Comparison of ENCODE assay signal across 17 cellular contexts in genomic region chr14:43135877-43136411, GRCh38.
DNase-seq lines count a peak whose midpoint lies in the region; ATAC-seq, FAIRE-seq and TF ChIP-seq lines count a peak whose summit lies in the region.
"Had no signal": no experiment of that assay in that cellular context is flagged by ENCODE, and none has a peak within 500 bp of the region (broad histone marks: within the 10 kb centered on the region; RNA-seq: fewer than 3 reads in every experiment).

No MANE protein-coding gene starts in this region.

- TF ChIP-seq POLR2A in spleen (IDR thresholded peaks at IDR 0.05) = no peak

- H3K36me3 ChIP-seq in right atrium auricular region = no peaks in the 10 kb centered on the region
- no peaks in the 10 kb centered on the region for H3K36me3 ChIP-seq in kidney (ENCODE audit: control insufficient read depth in 1 of 2, insufficient read depth in 2 of 2, low read length in 2 of 2)
- H3K36me3 ChIP-seq in spleen = no peaks in the 10 kb centered on the region
- H3K36me3 ChIP-seq: BLaER1 had no signal

- H3K9me3 ChIP-seq in right atrium auricular region (peaks cover 0 to 6% of the 10 kb centered on the region in 2 donors), kidney (ENCODE audit: control insufficient read depth in 1 of 2, low read length in 2 of 2) (no peaks in the 10 kb centered on the region), spleen (peaks cover 0 to 19% (median 9%) of the 10 kb centered on the region in 8 donors)
- H3K9me3 ChIP-seq: Caco-2 had no signal

- DNase-seq in Right ventricle myocardium superior (peak; percentile 27), right atrium auricular region (ENCODE audit: low spot score) (no peak), kidney (peak; percentile 49), spleen (peak; percentile 66), islet precursor cell (no peak), EL (no peak)
- DNase-seq: 8988T, AML-193, Caco-2, DMS53, H9 had no signal

- TF ChIP-seq CTCF in right atrium auricular region (IDR thresholded peaks at IDR 0.05) (no peak), kidney (IDR thresholded peaks at IDR 0.05; ENCODE audit: borderline replicate concordance, extremely low read depth, insufficient read depth) (no peak), spleen (IDR thresholded peaks at IDR 0.05 in 8 of 11, conservative IDR thresholded peaks at IDR 0.05 in 3 of 11) (no peak)

- H3K27ac ChIP-seq in right atrium auricular region (no peak overlapping the region), kidney (ENCODE audit: low read depth in 2 of 2, low read length in 2 of 2) (no peak overlapping the region), spleen (no peak overlapping the region)
- H3K27ac ChIP-seq: BLaER1 had no signal

- WGBS in spleen, 5 donors = 86 to 93% (median 86%) methylated on average over 10 to 23 of the region's 23 CpGs

- intact Hi-C loops in Right ventricle myocardium superior (cut with DNase I) = no loop called here
- intact Hi-C loops in kidney (cut with DNase I) = no loop called here
- intact Hi-C loops in spleen (cut with DNase I; ENCODE audit: low total_unique reads) = no loop called here

- H3K4me1 ChIP-seq in right atrium auricular region (no peaks in the 10 kb centered on the region), kidney (ENCODE audit: control insufficient read depth in 1 of 2, insufficient read depth in 1 of 2, low read depth in 1 of 2, low read length in 2 of 2) (no peaks in the 10 kb centered on the region), spleen (no peaks in the 10 kb centered on the region)
- H3K4me1 ChIP-seq: BLaER1, Caco-2 had no signal

- FAIRE-seq in kidney (lab: Jason Lieb, UNC) = no peak
- FAIRE-seq: GM12878, GM18507, HTR-8/SVneo had no signal

- H3K9ac ChIP-seq in kidney (ENCODE audit: low read length in 2 of 2) = no peak overlapping the region
- H3K9ac ChIP-seq: BLaER1 had no signal

- no peak for ATAC-seq in Right ventricle myocardium superior (ENCODE audit: poor library complexity)
- no peak for ATAC-seq in HG02884 (IDR thresholded peaks at IDR 0.05; ENCODE audit: unreplicated experiment)
- ATAC-seq: GM12878, GM23338 had no signal

- H3K4me3 ChIP-seq in right atrium auricular region (no peak overlapping the region), kidney (ENCODE audit: low read length in 2 of 2) (no peak overlapping the region), spleen (no peak overlapping the region)
- H3K4me3 ChIP-seq: BLaER1, GM12878, GM23338 had no signal

- no peaks in the 10 kb centered on the region for H3K27me3 ChIP-seq in right atrium auricular region
- no peaks in the 10 kb centered on the region for H3K27me3 ChIP-seq in spleen (replicated peaks in 1 of 7)
- H3K27me3 ChIP-seq: BLaER1 had no signal

Comparison
In these comparisons a context has a peak if more than half of its experiments do, and no peak if none do; other contexts are left out.
1. DNase-seq: peak in Right ventricle myocardium superior (single experiment), kidney (single experiment) and spleen (single experiment); none in right atrium auricular region (single experiment), islet precursor cell (single experiment) and EL (single experiment).